Comparison of ENCODE assay signal across 7 cellular contexts in the genomic region with DNA sequence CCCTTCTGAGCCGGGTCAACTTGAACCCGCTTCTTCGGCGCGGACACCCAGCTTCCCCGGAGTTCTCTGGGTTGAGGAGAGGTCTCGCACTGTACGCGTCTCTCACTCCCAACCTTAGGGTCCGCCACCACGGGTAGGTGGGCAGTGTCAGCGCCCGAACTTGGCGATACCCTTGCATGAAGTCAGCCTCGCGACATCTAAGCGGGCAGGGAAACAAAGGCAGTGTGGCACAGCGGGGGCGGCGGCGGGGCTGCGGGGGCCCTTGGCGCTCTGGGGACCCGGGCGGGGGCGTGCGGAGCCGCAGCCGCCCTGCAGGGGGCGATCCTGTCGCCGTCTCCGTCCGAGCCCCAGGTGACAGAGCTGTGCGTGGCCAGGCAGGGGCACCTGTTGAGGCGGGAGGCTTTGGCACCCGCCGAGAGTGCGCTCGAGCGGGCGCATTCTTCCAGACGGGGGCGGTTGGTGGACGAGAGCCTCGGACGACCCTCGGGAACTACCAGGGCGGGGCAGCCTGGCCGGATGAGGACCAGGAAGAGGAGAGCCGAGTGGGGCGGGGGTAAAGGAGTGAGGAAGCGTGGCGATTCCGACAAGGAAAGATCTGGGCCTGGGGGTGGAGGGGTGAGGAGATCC. TPM values are rescaled to one million over a fixed set of nuclear protein-coding genes. Genes with fewer than 3 reads are reported as not detected.
DNase-seq lines count a peak whose midpoint lies in the region; ATAC-seq, FAIRE-seq and TF ChIP-seq lines count a peak whose summit lies in the region.

No MANE protein-coding gene starts in this region.

- peak; percentile 82 to 88 for ATAC-seq in activated naive CD4-positive, alpha-beta T cell treated with anti-CD3 and anti-CD28 coated beads, Interleukin-2, amount 50 U/mL, for 72 hours
- ATAC-seq in right cardiac atrium = peak; percentile 55 to 65
- no peak for ATAC-seq in GM21447 (IDR thresholded peaks at IDR 0.05; ENCODE audit: unreplicated experiment)

- WGBS in right cardiac atrium = under 1% methylated on average over 55 of the region's 55 CpGs

- H3K4me1 ChIP-seq in right cardiac atrium (ENCODE audit: control insufficient read depth, insufficient read depth, low read length) (peaks cover 7% of the 10 kb centered on the region), skeletal muscle tissue (ENCODE audit: control insufficient read depth in 3 of 3, insufficient read depth in 3 of 3, low read length in 3 of 3) (peaks cover 14 to 29% (median 27%) of the 10 kb centered on the region in 3 donors)

- no peaks in the 10 kb centered on the region for H3K9me3 ChIP-seq in right cardiac atrium (ENCODE audit: control insufficient read depth, low read length)
- H3K9me3 ChIP-seq in skeletal muscle tissue (ENCODE audit: control insufficient read depth in 3 of 3, low read length in 3 of 3) = no peaks in the 10 kb centered on the region

- DNase-seq in GM12892 (ENCODE audit: insufficient read length) (peak; percentile 90), NAMALWA (ENCODE audit: low spot score) (peak; percentile 36), right cardiac atrium (peak; percentile 40 to 76 (median 69)), GDM1 (lab: John Stamatoyannopoulos, UW) (no peak)
- peak in 1 of 2 donors; percentile 78 for DNase-seq in activated naive CD4-positive, alpha-beta T cell treated with anti-CD3 and anti-CD28 coated beads, Interleukin-2, amount 50 U/mL, for 72 hours (ENCODE audit: low spot score in 2 of 2)

- H3K9ac ChIP-seq in skeletal muscle tissue (ENCODE audit: low read depth in 1 of 3, low read length in 3 of 3) = peak overlapping the region; percentile 45 to 62 (median 51)

- H3K27ac Mint-ChIP-seq in activated naive CD4-positive, alpha-beta T cell treated with anti-CD3 and anti-CD28 coated beads, Interleukin-2, amount 50 U/mL, for 72 hours = no peak overlapping the region

- TF ChIP-seq POLR2A in GM12892 (IDR thresholded peaks at IDR 0.05; ENCODE audit: low read depth, low read length) = no peak

- H3K9me3 Mint-ChIP-seq in activated naive CD4-positive, alpha-beta T cell treated with anti-CD3 and anti-CD28 coated beads, Interleukin-2, amount 50 U/mL, for 72 hours = no peaks in the 10 kb centered on the region

- H3K27ac ChIP-seq in right cardiac atrium (ENCODE audit: low read length) (no peak overlapping the region), skeletal muscle tissue (ENCODE audit: low read depth, low read length) (peak overlapping the region; percentile 38)

- intact Hi-C loops in right cardiac atrium (cut with DNase I) = no loop called here

- H3K36me3 ChIP-seq in skeletal muscle tissue (ENCODE audit: control insufficient read depth in 3 of 3, insufficient read depth in 3 of 3, low read length in 3 of 3) = no peaks in the 10 kb centered on the region

- no peaks in the 10 kb centered on the region for H3K36me3 Mint-ChIP-seq in activated naive CD4-positive, alpha-beta T cell treated with anti-CD3 and anti-CD28 coated beads, Interleukin-2, amount 50 U/mL, for 72 hours

- peak; percentile 67 for FAIRE-seq in GM12892 (lab: Jason Lieb, UNC)

- no peaks in the 10 kb centered on the region for H3K27me3 ChIP-seq in right cardiac atrium (ENCODE audit: control insufficient read depth, insufficient read depth)
- peaks cover 34 to 56% (median 47%) of the 10 kb centered on the region in 3 donors for H3K27me3 ChIP-seq in skeletal muscle tissue (ENCODE audit: control insufficient read depth in 3 of 3, insufficient read depth in 3 of 3, low read length in 3 of 3)

- H3K4me3 ChIP-seq in right cardiac atrium (ENCODE audit: low read length) (peak overlapping the region; percentile 51), skeletal muscle tissue (ENCODE audit: low read length in 3 of 3) (peak overlapping the region; percentile 71 to 73 (median 73))

RNA-seq across cellular contexts. Expression of gene GALNT16, which starts 1.1 kb away (rescaled TPM):
- 0.21 TPM for polyA plus RNA-seq in GM12892 (2012; ENCODE audit: missing spikeins)
- total RNA-seq in activated naive CD4-positive, alpha-beta T cell treated with anti-CD3 and anti-CD28 coated beads, Interleukin-2, amount 50 U/mL, for 72 hours = under 1 TPM in 1 of 2 donors, not detected in 1; 0.12 TPM
- total RNA-seq in right cardiac atrium (10 to 100 TPM; 24.3 to 50.9 (median 34.0) TPM), skeletal muscle tissue (8.4 TPM)
- 33.2 TPM for polyA plus RNA-seq in right cardiac atrium
